In genomic region chr20:41818369-41818768, GRCh38 we compare ENCODE assay signal across 20 cellular contexts.
DNase-seq lines count a peak whose midpoint lies in the region; ATAC-seq, FAIRE-seq and TF ChIP-seq lines count a peak whose summit lies in the region.
"Had no signal": no experiment of that assay in that cellular context is flagged by ENCODE, and none has a peak within 500 bp of the region (broad histone marks: within the 10 kb centered on the region; RNA-seq: fewer than 3 reads in every experiment).

No MANE protein-coding gene starts in this region.

- H2AK5ac ChIP-seq in neuronal stem cell (ENCODE audit: low read depth, low read length): peak overlapping the region; percentile 32

- no peak for DNase-seq in HepG2 (ENCODE audit: low spot score)
- no peak for DNase-seq in right lobe of liver
- DNase-seq in neuronal stem cell (ENCODE audit: low spot score): no peak
- DNase-seq in UCSD-AML1 (lab: John Stamatoyannopoulos, UW; ENCODE audit: unreplicated experiment): no peak
- no peak for DNase-seq in SKM-1 (lab: John Stamatoyannopoulos, UW; ENCODE audit: unreplicated experiment)
- DNase-seq: AML-193; Caco-2; Calu3; CD4-positive, alpha-beta T cell; CD8-positive, alpha-beta T cell; DMS79 treated with DMSO at 0.1 percent for 48 hours; GF-D8 had no signal

- H3K14ac ChIP-seq in neuronal stem cell (ENCODE audit: low read length): no peak overlapping the region

- H3K9ac ChIP-seq in HepG2 (ENCODE audit: insufficient read depth, low read depth, low read length): no peak overlapping the region
- no peak overlapping the region for H3K9ac ChIP-seq in neuronal stem cell (ENCODE audit: low read depth, low read length, poor library complexity)
- H3K9ac ChIP-seq: BLaER1 treated with 17β-estradiol and CSF1 and Interleukin-3, amounts not matched to agents 10 nM and 100 nM had no signal

- BruUV-seq in HepG2 (replicated peaks; lab: Mats Ljungman, UMichigan): no TSS peak

- POLR2A ChIA-PET in HepG2 (lab: Yijun Ruan, JAX): no interaction called here

- in situ Hi-C loops in HepG2 (cut with HindIII; ENCODE audit: extremely low pct_ligation_motif_present, low pct_unique_long_range_greater_than_20kb): no loop called here

- H3K27ac ChIP-seq in HepG2 (ENCODE audit: extremely low read length, insufficient read depth, low read length) (no peak overlapping the region), right lobe of liver (no peak overlapping the region), neuronal stem cell (replicated peaks; ENCODE audit: low read length) (no peak overlapping the region)
- H3K27ac ChIP-seq: 22Rv1; A549; BLaER1 treated with 17β-estradiol and CSF1 and Interleukin-3, amounts not matched to agents 10 nM and 100 nM; C4-2B had no signal

- no peak overlapping the region for H2BK120ac ChIP-seq in neuronal stem cell (ENCODE audit: low read depth, low read length)

- H2BK15ac ChIP-seq in neuronal stem cell (ENCODE audit: low read length): no peak overlapping the region

- H3K36me3 ChIP-seq in HepG2 (replicated peaks in 1 of 2; ENCODE audit: control insufficient read depth in 1 of 2, insufficient read depth in 2 of 2, low read length in 2 of 2) (no peaks in the 10 kb centered on the region), right lobe of liver (no peaks in the 10 kb centered on the region), neuronal stem cell (replicated peaks in 1 of 2; ENCODE audit: control insufficient read depth in 2 of 2, insufficient read depth in 2 of 2, low read length in 2 of 2) (no peaks in the 10 kb centered on the region)
- H3K36me3 ChIP-seq: BLaER1 treated with 17β-estradiol and CSF1 and Interleukin-3, amounts not matched to agents 10 nM and 100 nM had no signal

- H3K9me3 ChIP-seq in HepG2 (ENCODE audit: low read length) (no peaks in the 10 kb centered on the region), right lobe of liver (no peaks in the 10 kb centered on the region), neuronal stem cell (replicated peaks in 1 of 2; ENCODE audit: control insufficient read depth in 2 of 2, insufficient read depth in 1 of 2, low read depth in 1 of 2, low read length in 2 of 2) (no peaks in the 10 kb centered on the region)
- H3K9me3 ChIP-seq: A549, Caco-2 had no signal

- H4K91ac ChIP-seq in neuronal stem cell (ENCODE audit: low read depth, low read length, poor library complexity): no peak overlapping the region

- H2BK12ac ChIP-seq in neuronal stem cell (ENCODE audit: low read length): no peak overlapping the region

- H3K4me3 ChIP-seq in HepG2 (replicated peaks in 1 of 3; ENCODE audit: insufficient read depth in 1 of 3, low read depth in 2 of 3, low read length in 3 of 3): no peak overlapping the region
- H3K4me3 ChIP-seq in right lobe of liver: no peak overlapping the region
- no peak overlapping the region for H3K4me3 ChIP-seq in neuronal stem cell (ENCODE audit: low read length in 2 of 2)
- H3K4me3 ChIP-seq: A549; BLaER1 treated with 17β-estradiol and CSF1 and Interleukin-3, amounts not matched to agents 10 nM and 100 nM had no signal

- TF ChIP-seq CTCF in HepG2 (CRISPR knock-in tag; IDR thresholded peaks at IDR 0.05) (no peak), right lobe of liver (IDR thresholded peaks at IDR 0.05) (no peak)

- CTCF ChIA-PET in HepG2 (lab: Yijun Ruan, JAX; ENCODE audit: low intra/inter-chr PET ratio, low total read pairs): no interaction called here

- FAIRE-seq in HepG2 (lab: Jason Lieb, UNC): no peak
- FAIRE-seq: A549, D721Med, G401.6, GM12891, GM19239 had no signal

- H3K79me1 ChIP-seq in neuronal stem cell (ENCODE audit: low read depth, low read length): no peaks in the 10 kb centered on the region

- no peak overlapping the region for H3K4me2 ChIP-seq in HepG2 (ENCODE audit: low read depth, low read length)
- no peak overlapping the region for H3K4me2 ChIP-seq in neuronal stem cell (ENCODE audit: insufficient read depth, low read length, poor library complexity, severe bottlenecking)
- H3K4me2 ChIP-seq: A549; BLaER1 treated with 17β-estradiol and CSF1 and Interleukin-3, amounts not matched to agents 10 nM and 100 nM had no signal

- no peaks in the 10 kb centered on the region for H3K4me1 ChIP-seq in HepG2 (ENCODE audit: insufficient read depth, low read length)
- H3K4me1 ChIP-seq in right lobe of liver: no peaks in the 10 kb centered on the region
- no peaks in the 10 kb centered on the region for H3K4me1 ChIP-seq in neuronal stem cell (ENCODE audit: control insufficient read depth in 2 of 2, insufficient read depth in 1 of 2, low read depth in 1 of 2, low read length in 2 of 2)
- H3K4me1 ChIP-seq: A549; BLaER1 treated with 17β-estradiol and CSF1 and Interleukin-3, amounts not matched to agents 10 nM and 100 nM; Caco-2 had no signal

- H2AFZ ChIP-seq in HepG2 (ENCODE audit: low read length): no peak overlapping the region
- H2AFZ ChIP-seq in neuronal stem cell (ENCODE audit: low read length): no peak overlapping the region

- no peak overlapping the region for H4K8ac ChIP-seq in neuronal stem cell (ENCODE audit: low read depth, low read length)

- H3K4ac ChIP-seq in neuronal stem cell (ENCODE audit: low read length): no peak overlapping the region

- 28% methylated on average over 5 of the region's 5 CpGs for WGBS in HepG2 (ENCODE audit: low lambda C conversion rate)
- WGBS in right lobe of liver (ENCODE audit: insufficient coverage, low coverage, low lambda C conversion rate, missing lambda C conversion rate): 31% methylated on average over 1 of the region's 5 CpGs
- WGBS in neuronal stem cell (ENCODE audit: extremely low coverage in 2 of 2, insufficient read length in 2 of 2, insufficient replicate concordance in 1 of 2), 2 donors: no CpG with 5 or more reads among the region's 5 CpGs

- H3K23ac ChIP-seq in neuronal stem cell (ENCODE audit: low read depth, low read length, poor library complexity): no peak overlapping the region

- TF ChIP-seq RAD21 in HepG2 (CRISPR knock-in tag; IDR thresholded peaks at IDR 0.05): no peak

- no peak overlapping the region for H2BK5ac ChIP-seq in neuronal stem cell (ENCODE audit: low read length)

- no peak overlapping the region for H3K18ac ChIP-seq in neuronal stem cell (ENCODE audit: low read length)

- H3K79me2 ChIP-seq in HepG2 (ENCODE audit: insufficient read depth, low read length): no peaks in the 10 kb centered on the region

- TF ChIP-seq POLR2A in HepG2 (IDR thresholded peaks at IDR 0.05; ENCODE audit: insufficient read depth in 1 of 2, low read depth in 2 of 2, low read length in 2 of 2) (no peak), right lobe of liver (IDR thresholded peaks at IDR 0.05) (no peak)

- intact Hi-C loops in HepG2 (cut with micrococcal nuclease; ENCODE audit: unreplicated experiment) (no loop called here), right lobe of liver (cut with DNase I) (no loop called here)

- H3K27me3 ChIP-seq in HepG2 (ENCODE audit: control insufficient read depth in 1 of 2, insufficient read depth in 2 of 2, low read length in 2 of 2): no peaks in the 10 kb centered on the region
- H3K27me3 ChIP-seq in right lobe of liver: peaks cover 0 to 3% of the 10 kb centered on the region in 2 donors
- H3K27me3 ChIP-seq in neuronal stem cell (ENCODE audit: control insufficient read depth in 3 of 3, insufficient read depth in 3 of 3, low read depth in 1 of 3, low read length in 3 of 3): no peaks in the 10 kb centered on the region
- H3K27me3 ChIP-seq: BLaER1 treated with 17β-estradiol and CSF1 and Interleukin-3, amounts not matched to agents 10 nM and 100 nM had no signal

- TF ChIP-seq EP300 in HepG2 (IDR thresholded peaks at IDR 0.05; ENCODE audit: low read depth in 2 of 2, low read length in 2 of 2) (no peak), HepG2 (CRISPR knock-in tag; IDR thresholded peaks at IDR 0.05; ENCODE audit: borderline replicate concordance) (no peak)

- H4K20me1 ChIP-seq in HepG2 (ENCODE audit: insufficient read depth, low read length): no peaks in the 10 kb centered on the region
- H4K20me1 ChIP-seq: BLaER1 treated with 17β-estradiol and CSF1 and Interleukin-3, amounts not matched to agents 10 nM and 100 nM had no signal

- no peak for ATAC-seq in HepG2
- no peak for ATAC-seq in right lobe of liver
- ATAC-seq: A549; CD8-positive, alpha-beta T cell had no signal

TF ChIP-seq in HepG2, 621 proteins besides CTCF, POLR2A, EP300 and RAD21:
- TF ChIP-seq SMARCC2 (IDR thresholded peaks at IDR 0.05) (no peak), ZNF629 (CRISPR knock-in tag; conservative IDR thresholded peaks at IDR 0.05) (peak; percentile 40; the same call in 1 of the 2 replicates), ZKSCAN8 (CRISPR knock-in tag; IDR thresholded peaks at IDR 0.05; ENCODE audit: borderline replicate concordance) (no peak)
